Comparison of ENCODE assay signal across 22 cellular contexts in genomic region chr21:42562816-42563215, GRCh38. TPM values are rescaled to one million over a fixed set of nuclear protein-coding genes. Genes with fewer than 3 reads are reported as not detected.
DNase-seq lines count a peak whose midpoint lies in the region; ATAC-seq and TF ChIP-seq lines count a peak whose summit lies in the region.
"Had no signal": no experiment of that assay in that cellular context is flagged by ENCODE, and none has a peak within 500 bp of the region (broad histone marks: within the 10 kb centered on the region; RNA-seq: fewer than 3 reads in every experiment).

No MANE protein-coding gene starts in this region.

- DNase-seq in activated naive CD4-positive, alpha-beta T cell treated with anti-CD3 and anti-CD28 coated beads, Interleukin-2, amount 10 ng/mL, durations not matched to agents 7 days and 5 days = peak; percentile 17
- DNase-seq in activated naive CD4-positive, alpha-beta T cell treated with Interleukin-2 at 50 U/mL for 16 hours = no peak
- no peak for DNase-seq in central memory CD8-positive, alpha-beta T cell (ENCODE audit: low spot score in 2 of 2)
- DNase-seq in neural crest cell (ENCODE audit: low read depth, low spot score) = no peak
- peak; percentile 14 to 15 for DNase-seq in upper lobe of left lung
- no peak for DNase-seq in thyroid gland
- no peak for DNase-seq in DMS 273 (lab: John Stamatoyannopoulos, UW; ENCODE audit: unreplicated experiment)
- no peak for DNase-seq in activated CD8-positive, alpha-beta memory T cell treated with anti-CD3 and anti-CD28 coated beads, Interleukin-2, amount 50 U/mL, for 4 hours
- DNase-seq: activated CD4-positive, alpha-beta T cell treated with anti-CD3 and anti-CD28 coated beads for 1 hour; activated naive CD8-positive, alpha-beta T cell treated with anti-CD3 and anti-CD28 coated beads, Interleukin-2, amount 50 U/mL, for 24 hours; DMS79; naive thymus-derived CD8-positive, alpha-beta T cell; NCI-H1436 treated with DMSO at 0.1 percent for 48 hours; NCI-H510A treated with DMSO at 0.1 percent for 48 hours; SHP77 treated with DMSO at 0.1 percent for 48 hours; SW 1271; T1000 had no signal

- H3K27ac ChIP-seq in upper lobe of left lung = no peak overlapping the region
- no peak overlapping the region for H3K27ac ChIP-seq in thyroid gland
- H3K27ac ChIP-seq: epithelial cell of prostate, ovary had no signal

- no peaks in the 10 kb centered on the region for H3K27me3 ChIP-seq in upper lobe of left lung
- H3K27me3 ChIP-seq in thyroid gland = no peaks in the 10 kb centered on the region
- H3K27me3 ChIP-seq: ovary had no signal

- 92 to 97% methylated on average over 7 to 8 of the region's 8 CpGs for WGBS in upper lobe of left lung, 2 donors
- 77 to 86% methylated on average over 8 of the region's 8 CpGs for WGBS in thyroid gland, 2 donors

- intact Hi-C loops in thyroid gland (cut with DNase I) = no loop called here

- no peak for ATAC-seq in central memory CD8-positive, alpha-beta T cell (replicated peaks; ENCODE audit: extremely low read depth, poor library complexity, severe bottlenecking)
- no peak for ATAC-seq in upper lobe of left lung (ENCODE audit: low FRiP score in 2 of 2)
- ATAC-seq: activated naive CD8-positive, alpha-beta T cell treated with anti-CD3 and anti-CD28 coated beads, Interleukin-2, amount 50 U/mL, for 24 hours; naive thymus-derived CD8-positive, alpha-beta T cell; right cardiac atrium had no signal

- H3K27me3 Mint-ChIP-seq in activated naive CD4-positive, alpha-beta T cell treated with anti-CD3 and anti-CD28 coated beads, Interleukin-2, amount 10 ng/mL, durations not matched to agents 7 days and 5 days = no peaks in the 10 kb centered on the region
- no peaks in the 10 kb centered on the region for H3K27me3 Mint-ChIP-seq in central memory CD8-positive, alpha-beta T cell
- H3K27me3 Mint-ChIP-seq in neural crest cell (ENCODE audit: low read depth) = no peaks in the 10 kb centered on the region
- H3K27me3 Mint-ChIP-seq: activated naive CD8-positive, alpha-beta T cell treated with anti-CD3 and anti-CD28 coated beads, Interleukin-2, amount 50 U/mL, for 24 hours; B cell; naive thymus-derived CD8-positive, alpha-beta T cell had no signal

- H3K4me1 Mint-ChIP-seq in activated naive CD4-positive, alpha-beta T cell treated with anti-CD3 and anti-CD28 coated beads, Interleukin-2, amount 10 ng/mL, durations not matched to agents 7 days and 5 days = no peaks in the 10 kb centered on the region
- no peaks in the 10 kb centered on the region for H3K4me1 Mint-ChIP-seq in central memory CD8-positive, alpha-beta T cell
- H3K4me1 Mint-ChIP-seq in neural crest cell = peaks cover 4% of the 10 kb centered on the region
- H3K4me1 Mint-ChIP-seq: activated naive CD8-positive, alpha-beta T cell treated with anti-CD3 and anti-CD28 coated beads, Interleukin-2, amount 50 U/mL, for 24 hours; mesothelial cell of epicardium had no signal

- no peak for TF ChIP-seq CTCF in neural crest cell (conservative IDR thresholded peaks at IDR 0.05)
- TF ChIP-seq CTCF in upper lobe of left lung (IDR thresholded peaks at IDR 0.05) = no peak
- no peak for TF ChIP-seq CTCF in thyroid gland (IDR thresholded peaks at IDR 0.05)

- H3K4me1 ChIP-seq in upper lobe of left lung (peaks cover 0 to 21% (median 5%) of the 10 kb centered on the region in 4 donors), thyroid gland (no peaks in the 10 kb centered on the region)

- H3K36me3 Mint-ChIP-seq in activated naive CD4-positive, alpha-beta T cell treated with anti-CD3 and anti-CD28 coated beads, Interleukin-2, amount 10 ng/mL, durations not matched to agents 7 days and 5 days = peaks cover 18% of the 10 kb centered on the region
- peaks cover 23% of the 10 kb centered on the region for H3K36me3 Mint-ChIP-seq in central memory CD8-positive, alpha-beta T cell (ENCODE audit: insufficient read depth)
- no peaks in the 10 kb centered on the region for H3K36me3 Mint-ChIP-seq in neural crest cell (ENCODE audit: low read depth)

- no peaks in the 10 kb centered on the region for H3K9me3 Mint-ChIP-seq in activated naive CD4-positive, alpha-beta T cell treated with anti-CD3 and anti-CD28 coated beads, Interleukin-2, amount 10 ng/mL, durations not matched to agents 7 days and 5 days
- H3K9me3 Mint-ChIP-seq in central memory CD8-positive, alpha-beta T cell = no peaks in the 10 kb centered on the region
- H3K9me3 Mint-ChIP-seq in neural crest cell = no peaks in the 10 kb centered on the region
- H3K9me3 Mint-ChIP-seq: activated naive CD8-positive, alpha-beta T cell treated with anti-CD3 and anti-CD28 coated beads, Interleukin-2, amount 50 U/mL, for 24 hours; mesothelial cell of epicardium; naive thymus-derived CD8-positive, alpha-beta T cell had no signal

- H3K36me3 ChIP-seq in upper lobe of left lung (peaks cover 10 to 95% (median 57%) of the 10 kb centered on the region in 4 donors), thyroid gland (peaks cover 28 to 50% of the 10 kb centered on the region in 2 donors)

- H3K27ac Mint-ChIP-seq in activated naive CD4-positive, alpha-beta T cell treated with anti-CD3 and anti-CD28 coated beads, Interleukin-2, amount 10 ng/mL, durations not matched to agents 7 days and 5 days = no peak overlapping the region
- peak overlapping the region; percentile 67 for H3K27ac Mint-ChIP-seq in central memory CD8-positive, alpha-beta T cell (ENCODE audit: low read depth)
- peak overlapping the region; percentile 57 for H3K27ac Mint-ChIP-seq in neural crest cell (ENCODE audit: unreplicated experiment)
- H3K27ac Mint-ChIP-seq: activated naive CD8-positive, alpha-beta T cell treated with anti-CD3 and anti-CD28 coated beads, Interleukin-2, amount 50 U/mL, for 24 hours; B cell; mesothelial cell of epicardium had no signal

- no peaks in the 10 kb centered on the region for H3K9me3 ChIP-seq in upper lobe of left lung
- H3K9me3 ChIP-seq in thyroid gland = no peaks in the 10 kb centered on the region
- H3K9me3 ChIP-seq: ovary had no signal

- TF ChIP-seq POLR2A in upper lobe of left lung (IDR thresholded peaks at IDR 0.05) = no peak
- TF ChIP-seq POLR2A in thyroid gland (IDR thresholded peaks at IDR 0.05) = no peak

- H3K4me3 ChIP-seq in upper lobe of left lung (no peak overlapping the region), thyroid gland (replicated peaks in 1 of 3) (no peak overlapping the region)
- H3K4me3 ChIP-seq: ovary had no signal

- no peak for TF ChIP-seq EP300 in upper lobe of left lung (IDR thresholded peaks at IDR 0.05)

- CTCF ChIA-PET in activated naive CD4-positive, alpha-beta T cell treated with anti-CD3 and anti-CD28 coated beads, Interleukin-2, amount 10 ng/mL, durations not matched to agents 7 days and 5 days (lab: Charles Lee) = no interaction called here

- H3K4me3 Mint-ChIP-seq in activated naive CD4-positive, alpha-beta T cell treated with anti-CD3 and anti-CD28 coated beads, Interleukin-2, amount 10 ng/mL, durations not matched to agents 7 days and 5 days = no peak overlapping the region
- H3K4me3 Mint-ChIP-seq in central memory CD8-positive, alpha-beta T cell = no peak overlapping the region
- no peak overlapping the region for H3K4me3 Mint-ChIP-seq in neural crest cell
- H3K4me3 Mint-ChIP-seq: activated naive CD8-positive, alpha-beta T cell treated with anti-CD3 and anti-CD28 coated beads, Interleukin-2, amount 50 U/mL, for 24 hours; B cell; mesothelial cell of epicardium; naive thymus-derived CD8-positive, alpha-beta T cell had no signal

RNA-seq across cellular contexts. Expression of gene SLC37A1, which starts 49.2 kb away (rescaled TPM):
- 9.1 and 9.9 TPM in 2 replicates for total RNA-seq in neural crest cell
- total RNA-seq in upper lobe of left lung = 10 to 100 TPM; 20.8 to 70.2 (median 36.8) TPM
- total RNA-seq in thyroid gland = 10 to 100 TPM; 26.1 to 37.9 (median 34.9) TPM

Comparison
In these comparisons a context has a peak if more than half of its experiments do, and no peak if none do; other contexts are left out.
1. DNase-seq: peak in activated naive CD4-positive, alpha-beta T cell treated with anti-CD3 and anti-CD28 coated beads, Interleukin-2, amount 10 ng/mL, durations not matched to agents 7 days and 5 days (single experiment) and upper lobe of left lung (2 of 2); none in activated naive CD4-positive, alpha-beta T cell treated with Interleukin-2 at 50 U/mL for 16 hours (single experiment), central memory CD8-positive, alpha-beta T cell (0 of 2), neural crest cell (single experiment), thyroid gland (0 of 2), DMS 273 (single experiment) and activated CD8-positive, alpha-beta memory T cell treated with anti-CD3 and anti-CD28 coated beads, Interleukin-2, amount 50 U/mL, for 4 hours (single experiment).